ENCODE assay signal across 23 cellular contexts in the genomic region with DNA sequence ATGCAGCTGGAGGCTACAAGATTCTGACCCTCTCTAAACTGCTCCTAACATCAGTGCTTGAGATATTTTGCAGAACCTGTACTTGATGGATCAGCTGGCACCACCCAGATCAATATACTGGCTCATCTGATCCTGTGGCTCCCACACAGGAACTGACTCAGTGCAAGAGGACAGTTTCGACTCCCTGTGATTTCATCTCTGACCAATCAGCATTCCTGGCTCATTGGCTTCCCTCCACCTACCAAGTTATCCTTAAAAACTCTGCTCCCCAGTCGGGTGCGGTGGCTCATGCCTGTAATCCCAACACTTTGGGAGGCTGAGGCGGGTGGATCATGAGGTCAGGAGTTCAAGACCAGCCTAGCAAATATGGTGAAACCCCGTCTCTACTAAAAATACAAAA. TPM values are rescaled to one million over a fixed set of nuclear protein-coding genes. Genes with fewer than 3 reads are reported as not detected.
"Had no signal": no experiment of that assay in that cellular context is flagged by ENCODE, and none has a peak within 500 bp of the region (broad histone marks: within the 10 kb centered on the region; RNA-seq: fewer than 3 reads in every experiment).

No MANE protein-coding gene starts in this region.

RNA-seq across cellular contexts. Expression of gene AWAT1, which starts 9.1 kb away (rescaled TPM):
- total RNA-seq: activated CD4-positive, alpha-beta memory T cell treated with anti-CD3 and anti-CD28 coated beads for 36 hours; activated CD4-positive, alpha-beta T cell treated with anti-CD3 and anti-CD28 coated beads for 36 hours; activated CD4-positive, alpha-beta T cell treated with anti-CD3 and anti-CD28 coated beads, Interleukin-2, amount 10 ng/mL, durations not matched to agents 24 days and 14 days; activated CD8-positive, alpha-beta memory T cell treated with anti-CD3 and anti-CD28 coated beads for 36 hours; activated CD8-positive, alpha-beta memory T cell treated with anti-CD3 and anti-CD28 coated beads, Interleukin-2, amount 10 ng/mL, durations not matched to agents 7 days and 5 days; activated CD8-positive, alpha-beta T cell treated with anti-CD3 and anti-CD28 coated beads, Interleukin-2, amount 10 ng/mL, durations not matched to agents 7 days and 5 days; activated naive CD4-positive, alpha-beta T cell treated with anti-CD3 and anti-CD28 coated beads for 36 hours; activated naive CD8-positive, alpha-beta T cell treated with anti-CD3 and anti-CD28 coated beads for 36 hours; activated T-helper 1 cell treated with anti-CD3 and anti-CD28 coated beads, Interleukin-12 subunit alpha, Interleukin-12 subunit beta, Interleukin-2, Interleukin-4 antibody, amounts not matched to agents 30 ng/mL and 10 ng/mL and 1 ng/mL, durations not matched to agents 14 hours and 24 hours and 36 hours; activated T-helper 2 cell treated with anti-CD3 and anti-CD28 coated beads, Interferon-gamma antibody, Interleukin-2, Interleukin-4, amounts not matched to agents 10 μg/mL and 5 μg/mL and 100 μg/mL, durations not matched to agents 14 hours and 24 hours and 36 hours; adrenal gland; aorta; body of pancreas; cardiac muscle cell; colonic mucosa; dermis microvascular lymphatic vessel endothelial cell; endothelial cell of umbilical vein; esophagus muscularis mucosa; fibroblast of lung; foreskin keratinocyte; gastrocnemius medialis; heart left ventricle; T-helper 2 cell treated with Interferon-gamma antibody and Interleukin-4, amounts not matched to agents 100 ng/mL and 5 ng/mL, for 36 hours had no signal
- polyA plus RNA-seq: adrenal gland, aorta, cardiac muscle cell, endothelial cell of umbilical vein, fibroblast of lung, foreskin keratinocyte, heart left ventricle had no signal

RNA-seq across cellular contexts. Expression of gene P2RY4, which starts 16.4 kb away (rescaled TPM):
- total RNA-seq: activated T-helper 1 cell treated with anti-CD3 and anti-CD28 coated beads, Interleukin-12 subunit alpha, Interleukin-12 subunit beta, Interleukin-2, Interleukin-4 antibody, amounts not matched to agents 30 ng/mL and 10 ng/mL and 1 ng/mL, durations not matched to agents 14 hours and 24 hours and 36 hours; dermis microvascular lymphatic vessel endothelial cell; endothelial cell of umbilical vein; foreskin keratinocyte; gastrocnemius medialis had no signal
- polyA plus RNA-seq: aorta, cardiac muscle cell, foreskin keratinocyte had no signal

RNA-seq across cellular contexts. Expression of gene ARR3, which starts 24.5 kb away (rescaled TPM):
- total RNA-seq: activated CD4-positive, alpha-beta memory T cell treated with anti-CD3 and anti-CD28 coated beads for 36 hours; activated CD4-positive, alpha-beta T cell treated with anti-CD3 and anti-CD28 coated beads for 36 hours; activated CD4-positive, alpha-beta T cell treated with anti-CD3 and anti-CD28 coated beads, Interleukin-2, amount 10 ng/mL, durations not matched to agents 24 days and 14 days; activated CD8-positive, alpha-beta memory T cell treated with anti-CD3 and anti-CD28 coated beads for 36 hours; activated CD8-positive, alpha-beta memory T cell treated with anti-CD3 and anti-CD28 coated beads, Interleukin-2, amount 10 ng/mL, durations not matched to agents 7 days and 5 days; activated CD8-positive, alpha-beta T cell treated with anti-CD3 and anti-CD28 coated beads, Interleukin-2, amount 10 ng/mL, durations not matched to agents 7 days and 5 days; activated naive CD4-positive, alpha-beta T cell treated with anti-CD3 and anti-CD28 coated beads for 36 hours; activated naive CD8-positive, alpha-beta T cell treated with anti-CD3 and anti-CD28 coated beads for 36 hours; activated T-helper 1 cell treated with anti-CD3 and anti-CD28 coated beads, Interleukin-12 subunit alpha, Interleukin-12 subunit beta, Interleukin-2, Interleukin-4 antibody, amounts not matched to agents 30 ng/mL and 10 ng/mL and 1 ng/mL, durations not matched to agents 14 hours and 24 hours and 36 hours; activated T-helper 2 cell treated with anti-CD3 and anti-CD28 coated beads, Interferon-gamma antibody, Interleukin-2, Interleukin-4, amounts not matched to agents 10 μg/mL and 5 μg/mL and 100 μg/mL, durations not matched to agents 14 hours and 24 hours and 36 hours; adrenal gland; aorta; body of pancreas; cardiac muscle cell; colonic mucosa; dermis microvascular lymphatic vessel endothelial cell; endothelial cell of umbilical vein; esophagus muscularis mucosa; fibroblast of lung; foreskin keratinocyte; gastrocnemius medialis; heart left ventricle; T-helper 2 cell treated with Interferon-gamma antibody and Interleukin-4, amounts not matched to agents 100 ng/mL and 5 ng/mL, for 36 hours had no signal
- polyA plus RNA-seq: adrenal gland, aorta, endothelial cell of umbilical vein, fibroblast of lung, foreskin keratinocyte, heart left ventricle had no signal

RNA-seq across cellular contexts. Expression of gene RAB41, which starts 38.4 kb away (rescaled TPM):
- total RNA-seq: activated CD4-positive, alpha-beta memory T cell treated with anti-CD3 and anti-CD28 coated beads for 36 hours; activated CD4-positive, alpha-beta T cell treated with anti-CD3 and anti-CD28 coated beads for 36 hours; activated CD4-positive, alpha-beta T cell treated with anti-CD3 and anti-CD28 coated beads, Interleukin-2, amount 10 ng/mL, durations not matched to agents 24 days and 14 days; activated CD8-positive, alpha-beta memory T cell treated with anti-CD3 and anti-CD28 coated beads for 36 hours; activated CD8-positive, alpha-beta memory T cell treated with anti-CD3 and anti-CD28 coated beads, Interleukin-2, amount 10 ng/mL, durations not matched to agents 7 days and 5 days; activated CD8-positive, alpha-beta T cell treated with anti-CD3 and anti-CD28 coated beads, Interleukin-2, amount 10 ng/mL, durations not matched to agents 7 days and 5 days; activated naive CD4-positive, alpha-beta T cell treated with anti-CD3 and anti-CD28 coated beads for 36 hours; activated naive CD8-positive, alpha-beta T cell treated with anti-CD3 and anti-CD28 coated beads for 36 hours; activated T-helper 1 cell treated with anti-CD3 and anti-CD28 coated beads, Interleukin-12 subunit alpha, Interleukin-12 subunit beta, Interleukin-2, Interleukin-4 antibody, amounts not matched to agents 30 ng/mL and 10 ng/mL and 1 ng/mL, durations not matched to agents 14 hours and 24 hours and 36 hours; activated T-helper 2 cell treated with anti-CD3 and anti-CD28 coated beads, Interferon-gamma antibody, Interleukin-2, Interleukin-4, amounts not matched to agents 10 μg/mL and 5 μg/mL and 100 μg/mL, durations not matched to agents 14 hours and 24 hours and 36 hours; adrenal gland; aorta; body of pancreas; cardiac muscle cell; colonic mucosa; dermis microvascular lymphatic vessel endothelial cell; endothelial cell of umbilical vein; esophagus muscularis mucosa; fibroblast of lung; foreskin keratinocyte; gastrocnemius medialis; heart left ventricle; T-helper 2 cell treated with Interferon-gamma antibody and Interleukin-4, amounts not matched to agents 100 ng/mL and 5 ng/mL, for 36 hours had no signal
- polyA plus RNA-seq: adrenal gland, aorta, endothelial cell of umbilical vein, fibroblast of lung, foreskin keratinocyte, heart left ventricle had no signal
